21 cellular contexts compared by ENCODE assay signal in genomic region chr2:21740529-21740928, GRCh38.
"Had no signal": no experiment of that assay in that cellular context is flagged by ENCODE, and none has a peak within 500 bp of the region (broad histone marks: within the 10 kb centered on the region; RNA-seq: fewer than 3 reads in every experiment).

No MANE protein-coding gene starts in this region.

- FAIRE-seq: small intestine, TTC549 had no signal

- H3K4me3 ChIP-seq: ascending aorta, breast epithelium, right atrium auricular region, upper lobe of left lung had no signal

- H3K4me1 ChIP-seq: ascending aorta, breast epithelium, right atrium auricular region, upper lobe of left lung had no signal

- H3K27ac ChIP-seq: ascending aorta, breast epithelium, epithelial cell of prostate, right atrium auricular region, upper lobe of left lung had no signal

- DNase-seq: activated CD4-positive, alpha-beta T cell treated with anti-CD3 and anti-CD28 coated beads for 48 hours; activated CD8-positive, alpha-beta memory T cell treated with anti-CD3 and anti-CD28 coated beads, Interleukin-2, amount 50 U/mL, for 48 hours; activated gamma-delta T cell treated with Interleukin-2 at 50 U/mL for 16 hours; dermis blood vessel endothelial cell; kidney glomerular epithelial cell; left ventricle myocardium superior; mesendoderm; natural killer cell; nucleus accumbens; small intestine; stimulated activated CD4-positive, alpha-beta T cell treated with anti-CD3 and anti-CD28 coated beads, Interleukin-4, amount 100 ng/mL, for 4 hours; stimulated activated CD8-positive, alpha-beta memory T cell treated with anti-CD3 and anti-CD28 coated beads, Interleukin-4, amount 100 ng/mL, for 48 hours; stimulated activated naive CD4-positive, alpha-beta T cell treated with Interleukin-2 at 50 U/mL for 16 hours; T-helper 2 cell; upper lobe of left lung had no signal

- H3K36me3 ChIP-seq: ascending aorta, breast epithelium, right atrium auricular region, upper lobe of left lung had no signal

- ATAC-seq: left ventricle myocardium superior, natural killer cell, WTC11 had no signal

- H3K27me3 ChIP-seq: ascending aorta, breast epithelium, right atrium auricular region, upper lobe of left lung had no signal

- H3K9me3 ChIP-seq: ascending aorta, breast epithelium, right atrium auricular region, upper lobe of left lung had no signal
